Comparison of ENCODE assay signal across 9 cellular contexts in genomic region chr15:63510548-63510940, GRCh38. TPM values are rescaled to one million over a fixed set of nuclear protein-coding genes. Genes with fewer than 3 reads are reported as not detected.
DNase-seq lines count a peak whose midpoint lies in the region; ATAC-seq and TF ChIP-seq lines count a peak whose summit lies in the region.
"Had no signal": no experiment of that assay in that cellular context is flagged by ENCODE, and none has a peak within 500 bp of the region (broad histone marks: within the 10 kb centered on the region; RNA-seq: fewer than 3 reads in every experiment).

No MANE protein-coding gene starts in this region.

- H3K4ac ChIP-seq in mesendoderm (ENCODE audit: low read depth, low read length) = no peak overlapping the region

- H3K79me1 ChIP-seq in mesendoderm (ENCODE audit: low read length) = peaks cover 14% of the 10 kb centered on the region

- H3K4me3 ChIP-seq in SK-N-MC (peak overlapping the region; percentile 72), mesendoderm (ENCODE audit: low read length) (no peak overlapping the region)
- peak overlapping the region; percentile 23 for H3K4me3 ChIP-seq in effector memory CD4-positive, alpha-beta T cell (ENCODE audit: insufficient read depth, low read depth, low read length, poor library complexity, severe bottlenecking)

- peak overlapping the region; percentile 38 for H3K27ac Mint-ChIP-seq in activated CD4-positive, alpha-beta T cell treated with anti-CD3 and anti-CD28 coated beads, Interleukin-2, amount 10 ng/mL, durations not matched to agents 24 days and 14 days
- peak overlapping the region; percentile 5 to 19 for H3K27ac Mint-ChIP-seq in stimulated activated naive CD8-positive, alpha-beta T cell treated with anti-CD3 and anti-CD28 coated beads, Interleukin-15, amount 100 ng/mL, for 72 hours

- H3K79me2 ChIP-seq in mesendoderm (ENCODE audit: control insufficient read depth, insufficient read depth, low read length) = peaks cover 30% of the 10 kb centered on the region

- H2AK5ac ChIP-seq in mesendoderm (ENCODE audit: low read length) = no peak overlapping the region

- H3K27me3 ChIP-seq in effector memory CD4-positive, alpha-beta T cell (replicated peaks; ENCODE audit: control insufficient read depth, insufficient read depth, low read length, poor library complexity, severe bottlenecking) = no peaks in the 10 kb centered on the region
- no peaks in the 10 kb centered on the region for H3K27me3 ChIP-seq in mesendoderm (ENCODE audit: insufficient read depth, low read length, poor library complexity)

- no peak overlapping the region for H2BK5ac ChIP-seq in mesendoderm (ENCODE audit: low read length)

- no peaks in the 10 kb centered on the region for H3K9me3 Mint-ChIP-seq in activated CD4-positive, alpha-beta T cell treated with anti-CD3 and anti-CD28 coated beads, Interleukin-2, amount 10 ng/mL, durations not matched to agents 24 days and 14 days
- no peaks in the 10 kb centered on the region for H3K9me3 Mint-ChIP-seq in stimulated activated naive CD8-positive, alpha-beta T cell treated with anti-CD3 and anti-CD28 coated beads, Interleukin-15, amount 100 ng/mL, for 72 hours

- peak overlapping the region; percentile 43 for H3K9ac ChIP-seq in SK-N-MC (ENCODE audit: insufficient read length)
- H3K9ac ChIP-seq in mesendoderm (ENCODE audit: low read length) = no peak overlapping the region

- peaks cover 7% of the 10 kb centered on the region for H3K36me3 Mint-ChIP-seq in activated CD4-positive, alpha-beta T cell treated with anti-CD3 and anti-CD28 coated beads, Interleukin-2, amount 10 ng/mL, durations not matched to agents 24 days and 14 days (ENCODE audit: low read depth)

- H3K9me3 ChIP-seq in SK-N-MC (ENCODE audit: low read depth, low read length) = no peaks in the 10 kb centered on the region
- H3K9me3 ChIP-seq in effector memory CD4-positive, alpha-beta T cell (ENCODE audit: control insufficient read depth, low read length) = no peaks in the 10 kb centered on the region

- H3K27ac ChIP-seq in SK-N-MC (peak overlapping the region; percentile 84), mesendoderm (ENCODE audit: low read depth, low read length) (no peak overlapping the region)
- H3K27ac ChIP-seq in effector memory CD4-positive, alpha-beta T cell (ENCODE audit: insufficient read depth, low read length, poor library complexity, severe bottlenecking) = peak overlapping the region; percentile 49

- H3K36me3 ChIP-seq in SK-N-MC (ENCODE audit: insufficient read depth, low read length) (no peaks in the 10 kb centered on the region), mesendoderm (ENCODE audit: control insufficient read depth, insufficient read depth, low read length) (no peaks in the 10 kb centered on the region)
- no peaks in the 10 kb centered on the region for H3K36me3 ChIP-seq in effector memory CD4-positive, alpha-beta T cell (ENCODE audit: control insufficient read depth, insufficient read depth, low read length)

- H4K5ac ChIP-seq in mesendoderm (ENCODE audit: low read length) = no peak overlapping the region

- no peak overlapping the region for H4K8ac ChIP-seq in mesendoderm (ENCODE audit: low read depth, low read length)

- no peak for TF ChIP-seq POLR2A in GM18505 (IDR thresholded peaks at IDR 0.05; ENCODE audit: borderline replicate concordance, extremely low read depth, insufficient read depth, insufficient read length)

- peak overlapping the region; percentile 47 for H3K4me3 Mint-ChIP-seq in activated CD4-positive, alpha-beta T cell treated with anti-CD3 and anti-CD28 coated beads, Interleukin-2, amount 10 ng/mL, durations not matched to agents 24 days and 14 days
- H3K4me3 Mint-ChIP-seq in stimulated activated naive CD8-positive, alpha-beta T cell treated with anti-CD3 and anti-CD28 coated beads, Interleukin-15, amount 100 ng/mL, for 72 hours = peak overlapping the region; percentile 55 to 66

- intact Hi-C loops in activated CD4-positive, alpha-beta T cell treated with anti-CD3 and anti-CD28 coated beads, Interleukin-2, amount 10 ng/mL, durations not matched to agents 24 days and 14 days (cut with micrococcal nuclease) = no loop called here

- no peak overlapping the region for H2BK15ac ChIP-seq in mesendoderm (replicated peaks; ENCODE audit: low read depth)

- H3K4me2 ChIP-seq in mesendoderm (ENCODE audit: low read length) = no peak overlapping the region

- no CpG with 5 or more reads among the region's 1 CpG for WGBS in mesendoderm (ENCODE audit: extremely low coverage, insufficient coverage, low lambda C conversion rate)

- H3K56ac ChIP-seq in mesendoderm (ENCODE audit: low read length) = no peak overlapping the region

- peak; percentile 46 for DNase-seq in activated CD4-positive, alpha-beta T cell treated with anti-CD3 and anti-CD28 coated beads, Interleukin-2, amount 10 ng/mL, durations not matched to agents 24 days and 14 days
- no peak for DNase-seq in activated CD4-positive, alpha-beta T cell treated with anti-CD3 and anti-CD28 coated beads, Interleukin-2, amount 50 U/mL, for 4 hours
- DNase-seq in SK-N-MC (ENCODE audit: low read depth, low spot score) (no peak), NCI-H1048 (lab: John Stamatoyannopoulos, UW) (no peak), mesendoderm (no peak)
- DNase-seq in effector memory CD4-positive, alpha-beta T cell = no peak
- DNase-seq in stimulated activated naive CD8-positive, alpha-beta T cell treated with anti-CD3 and anti-CD28 coated beads, Interleukin-15, amount 100 ng/mL, for 72 hours = no peak
- DNase-seq: left cardiac atrium had no signal

- peaks cover 69% of the 10 kb centered on the region for H3K4me1 Mint-ChIP-seq in activated CD4-positive, alpha-beta T cell treated with anti-CD3 and anti-CD28 coated beads, Interleukin-2, amount 10 ng/mL, durations not matched to agents 24 days and 14 days
- H3K4me1 Mint-ChIP-seq in stimulated activated naive CD8-positive, alpha-beta T cell treated with anti-CD3 and anti-CD28 coated beads, Interleukin-15, amount 100 ng/mL, for 72 hours = peaks cover 94% of the 10 kb centered on the region

- peak; percentile 39 for ATAC-seq in stimulated activated naive CD8-positive, alpha-beta T cell treated with anti-CD3 and anti-CD28 coated beads, Interleukin-15, amount 100 ng/mL, for 72 hours
- ATAC-seq in GM18505 (IDR thresholded peaks at IDR 0.05; ENCODE audit: unreplicated experiment) = no peak

- peaks cover 74% of the 10 kb centered on the region for H3K4me1 ChIP-seq in effector memory CD4-positive, alpha-beta T cell (ENCODE audit: control insufficient read depth, insufficient read depth, low read length, poor library complexity, severe bottlenecking)
- peaks cover 4% of the 10 kb centered on the region for H3K4me1 ChIP-seq in mesendoderm (ENCODE audit: control insufficient read depth, low read depth, low read length)

- H3K18ac ChIP-seq in mesendoderm (ENCODE audit: low read length) = no peak overlapping the region

- no peak overlapping the region for H2BK120ac ChIP-seq in mesendoderm (ENCODE audit: low read depth, low read length)

- no peak overlapping the region for H3K23ac ChIP-seq in mesendoderm (ENCODE audit: low read length)

- H3K27me3 Mint-ChIP-seq in activated CD4-positive, alpha-beta T cell treated with anti-CD3 and anti-CD28 coated beads, Interleukin-2, amount 10 ng/mL, durations not matched to agents 24 days and 14 days = no peaks in the 10 kb centered on the region
- no peaks in the 10 kb centered on the region for H3K27me3 Mint-ChIP-seq in stimulated activated naive CD8-positive, alpha-beta T cell treated with anti-CD3 and anti-CD28 coated beads, Interleukin-15, amount 100 ng/mL, for 72 hours

RNA-seq across cellular contexts. Expression of gene USP3, which starts 6.2 kb away (rescaled TPM):
- 46.7 and 49.2 TPM in 2 replicates for total RNA-seq in activated CD4-positive, alpha-beta T cell treated with anti-CD3 and anti-CD28 coated beads, Interleukin-2, amount 10 ng/mL, durations not matched to agents 24 days and 14 days
- polyA plus RNA-seq in mesendoderm (2013, experiment 1 of 2) = 10.3 TPM
- polyA plus RNA-seq in mesendoderm (2013, experiment 2 of 2) = 9.1 TPM
